Comparison of ENCODE assay signal across 8 cellular contexts in the genomic region with DNA sequence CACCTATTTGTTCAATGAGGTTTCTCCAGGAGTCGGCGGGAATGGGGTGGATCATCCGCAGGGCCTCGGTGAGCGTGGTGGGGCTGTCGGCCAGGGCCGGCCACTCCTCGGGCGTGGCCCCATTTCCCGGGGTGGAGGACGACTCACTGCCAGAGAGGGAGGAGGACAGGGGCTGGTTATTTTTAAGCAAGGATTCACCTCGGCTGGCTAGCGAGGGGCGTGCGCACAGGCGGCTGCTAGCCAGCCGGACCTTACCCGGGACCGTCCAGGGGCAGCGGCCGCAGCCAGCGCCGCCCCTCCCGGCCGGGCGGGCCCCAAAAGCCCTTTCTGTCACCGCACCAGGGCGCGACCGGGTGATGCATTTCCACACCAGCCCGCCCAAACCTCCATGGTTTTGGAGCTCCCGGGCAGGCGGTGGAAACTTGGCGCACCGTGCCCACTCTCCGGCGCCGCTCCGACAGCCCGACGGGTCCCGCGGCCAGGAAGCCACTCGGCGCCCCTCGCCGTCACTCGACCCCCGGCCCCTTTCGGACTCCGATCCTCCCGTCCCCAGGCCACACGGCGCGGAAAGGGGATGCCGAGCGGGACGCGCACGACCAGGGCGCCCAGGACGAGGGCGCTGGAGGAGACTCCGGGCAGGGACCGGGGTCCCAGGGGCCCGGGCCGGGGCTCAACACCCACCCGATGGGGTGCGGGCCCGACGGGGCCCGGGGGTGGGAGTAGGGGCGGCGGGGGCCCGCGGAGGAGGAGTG. TPM values are rescaled to one million over a fixed set of nuclear protein-coding genes. Genes with fewer than 3 reads are reported as not detected.
DNase-seq lines count a peak whose midpoint lies in the region; ATAC-seq and TF ChIP-seq lines count a peak whose summit lies in the region.

No MANE protein-coding gene starts in this region.

- H3K4me3 Mint-ChIP-seq in T-helper 2 cell treated with Interferon-gamma antibody and Interleukin-4, amounts not matched to agents 5 μg/mL and 100 μg/mL, for 36 hours, result peak overlapping the region; percentile 58
- H3K4me3 Mint-ChIP-seq in activated naive CD8-positive, alpha-beta T cell treated with anti-CD3 and anti-CD28 coated beads, Interleukin-2, amount 50 U/mL, for 24 hours, result peak overlapping the region; percentile 56

- TF ChIP-seq CTCF in suprapubic skin (IDR thresholded peaks at IDR 0.05), result no peak

- H3K27me3 ChIP-seq in suprapubic skin, result peaks cover 36% of the 10 kb centered on the region

- WGBS in suprapubic skin, result 0% methylated on average over 1 of the region's 76 CpGs

- peak overlapping the region; percentile 59 for H3K27ac ChIP-seq in suprapubic skin

- no peak overlapping the region for H3K27ac Mint-ChIP-seq in T-helper 2 cell treated with Interferon-gamma antibody and Interleukin-4, amounts not matched to agents 5 μg/mL and 100 μg/mL, for 36 hours
- no peak overlapping the region for H3K27ac Mint-ChIP-seq in activated naive CD8-positive, alpha-beta T cell treated with anti-CD3 and anti-CD28 coated beads, Interleukin-2, amount 50 U/mL, for 24 hours

- peak overlapping the region; percentile 68 for H3K4me3 ChIP-seq in suprapubic skin

- H3K36me3 ChIP-seq in suprapubic skin, result no peaks in the 10 kb centered on the region

- no peak for TF ChIP-seq EP300 in suprapubic skin (IDR thresholded peaks at IDR 0.05)

- peak; percentile 10 for DNase-seq in T-helper 2 cell treated with Interferon-gamma antibody and Interleukin-4, amounts not matched to agents 5 μg/mL and 100 μg/mL, for 36 hours (ENCODE audit: low spot score)
- DNase-seq in T-helper 2 cell, result no peak
- no peak for DNase-seq in activated naive CD8-positive, alpha-beta T cell treated with anti-CD3 and anti-CD28 coated beads, Interleukin-2, amount 50 U/mL, for 24 hours
- peak; percentile 24 for DNase-seq in iPS-NIHi7 (ENCODE audit: extremely low spot score)
- DNase-seq in suprapubic skin (ENCODE audit: low spot score in 2 of 2), result no peak
- no peak for DNase-seq in NCI-H1092 treated with DMSO at 0.1 percent for 48 hours (lab: John Stamatoyannopoulos, UW)
- no peak for DNase-seq in NCI-H2081 (lab: John Stamatoyannopoulos, UW)

- no peaks in the 10 kb centered on the region for H3K9me3 ChIP-seq in suprapubic skin

- peaks cover 56% of the 10 kb centered on the region for H3K27me3 Mint-ChIP-seq in T-helper 2 cell treated with Interferon-gamma antibody and Interleukin-4, amounts not matched to agents 5 μg/mL and 100 μg/mL, for 36 hours (ENCODE audit: low read depth)
- peaks cover 56% of the 10 kb centered on the region for H3K27me3 Mint-ChIP-seq in activated naive CD8-positive, alpha-beta T cell treated with anti-CD3 and anti-CD28 coated beads, Interleukin-2, amount 50 U/mL, for 24 hours

- no peak for TF ChIP-seq POLR2A in suprapubic skin (IDR thresholded peaks at IDR 0.05)

- no peak for ATAC-seq in activated naive CD8-positive, alpha-beta T cell treated with anti-CD3 and anti-CD28 coated beads, Interleukin-2, amount 50 U/mL, for 24 hours
- no peak for ATAC-seq in GM18907 (IDR thresholded peaks at IDR 0.05; ENCODE audit: unreplicated experiment)

- peaks cover 37% of the 10 kb centered on the region for H3K4me1 ChIP-seq in suprapubic skin

- no peaks in the 10 kb centered on the region for H3K36me3 Mint-ChIP-seq in T-helper 2 cell treated with Interferon-gamma antibody and Interleukin-4, amounts not matched to agents 5 μg/mL and 100 μg/mL, for 36 hours (ENCODE audit: low read depth)
- peaks cover 5% of the 10 kb centered on the region for H3K36me3 Mint-ChIP-seq in activated naive CD8-positive, alpha-beta T cell treated with anti-CD3 and anti-CD28 coated beads, Interleukin-2, amount 50 U/mL, for 24 hours (ENCODE audit: low read depth)

- no peaks in the 10 kb centered on the region for H3K4me1 Mint-ChIP-seq in T-helper 2 cell treated with Interferon-gamma antibody and Interleukin-4, amounts not matched to agents 5 μg/mL and 100 μg/mL, for 36 hours (ENCODE audit: low read depth)
- H3K4me1 Mint-ChIP-seq in activated naive CD8-positive, alpha-beta T cell treated with anti-CD3 and anti-CD28 coated beads, Interleukin-2, amount 50 U/mL, for 24 hours, result peaks cover 19% of the 10 kb centered on the region

- H3K9me3 Mint-ChIP-seq in T-helper 2 cell treated with Interferon-gamma antibody and Interleukin-4, amounts not matched to agents 5 μg/mL and 100 μg/mL, for 36 hours, result no peaks in the 10 kb centered on the region
- H3K9me3 Mint-ChIP-seq in activated naive CD8-positive, alpha-beta T cell treated with anti-CD3 and anti-CD28 coated beads, Interleukin-2, amount 50 U/mL, for 24 hours, result peaks cover 6% of the 10 kb centered on the region

RNA-seq across cellular contexts. Expression of gene SNORC, which starts 57.2 kb away (rescaled TPM):
- 10 to 100 TPM; 11.7 to 39.7 (median 16.9) TPM for total RNA-seq in suprapubic skin

Comparison
In these comparisons a context has a peak if more than half of its experiments do, and no peak if none do; other contexts are left out.
1. DNase-seq: peak in T-helper 2 cell treated with Interferon-gamma antibody and Interleukin-4, amounts not matched to agents 5 μg/mL and 100 μg/mL, for 36 hours (single experiment) and iPS-NIHi7 (single experiment); none in T-helper 2 cell (0 of 5), activated naive CD8-positive, alpha-beta T cell treated with anti-CD3 and anti-CD28 coated beads, Interleukin-2, amount 50 U/mL, for 24 hours (single experiment), suprapubic skin (0 of 2), NCI-H1092 treated with DMSO at 0.1 percent for 48 hours (single experiment) and NCI-H2081 (0 of 2).